Comparison of ENCODE assay signal across 8 cellular contexts in the genomic region with DNA sequence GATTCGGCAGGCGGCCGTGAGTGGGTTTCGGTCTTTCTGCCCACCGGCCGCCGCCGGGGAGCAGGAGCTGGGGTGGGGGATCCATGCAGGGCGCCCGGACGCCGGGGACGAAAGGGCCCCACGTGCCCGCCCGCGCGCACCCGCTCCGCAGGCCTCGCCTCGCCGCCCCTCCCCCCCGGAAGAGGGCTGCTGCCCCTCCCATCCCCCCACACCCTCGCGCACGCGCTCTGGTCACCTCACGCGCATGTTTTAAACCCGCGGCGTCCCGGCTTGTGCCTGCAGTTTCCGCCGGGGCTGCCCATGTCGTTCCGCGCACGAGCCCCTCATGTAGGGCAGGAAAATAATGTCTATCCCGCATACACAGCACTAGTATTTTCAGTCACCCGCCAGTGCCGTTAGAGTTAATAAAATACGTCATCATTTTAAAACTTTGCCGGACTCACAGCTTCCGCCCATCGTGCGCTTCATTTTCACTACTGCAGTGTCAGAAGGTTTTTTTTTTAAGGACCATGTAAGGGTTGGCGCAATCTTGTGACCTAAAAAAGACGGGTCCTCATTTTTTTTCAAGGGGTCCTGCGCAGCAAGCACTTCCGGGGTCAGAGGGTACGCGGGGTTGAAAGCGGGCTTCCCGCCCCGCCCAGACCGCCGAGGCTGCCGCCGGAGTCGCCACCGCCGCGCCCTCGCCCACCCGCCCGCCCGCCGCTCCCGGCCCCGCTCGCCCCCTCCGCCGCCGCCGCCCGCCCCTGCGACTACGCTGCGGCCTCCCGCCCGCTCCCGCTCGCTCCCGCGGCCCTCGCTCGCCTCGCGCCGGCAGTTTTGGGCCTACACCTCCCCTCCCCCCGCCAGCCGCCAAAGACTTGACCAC. TPM values are rescaled to one million over a fixed set of nuclear protein-coding genes. Genes with fewer than 3 reads are reported as not detected.
DNase-seq lines count a peak whose midpoint lies in the region; ATAC-seq and TF ChIP-seq lines count a peak whose summit lies in the region.

PCBP1 (plus strand) TSS at position 640 of the 865 bp plus-strand sequence. CDS start 267 bp downstream, outside the sequence.

- peak within 1 kb of the TSS; percentile 100 for H3K27ac ChIP-seq in OCI-LY1 (ENCODE audit: low read depth, low read length, poor library complexity, severe bottlenecking)
- H3K27ac ChIP-seq in mesendoderm (ENCODE audit: low read depth, low read length): peak within 1 kb of the TSS; percentile 99

- H4K8ac ChIP-seq in mesendoderm (ENCODE audit: low read depth, low read length): peak within 1 kb of the TSS; percentile 88

- H2AK5ac ChIP-seq in mesendoderm (ENCODE audit: low read length): peak within 1 kb of the TSS; percentile 67

- TF ChIP-seq CTCF in OCI-LY1 (IDR thresholded peaks at IDR 0.05; ENCODE audit: low read length): no peak

- H3K9me3 ChIP-seq in OCI-LY1 (ENCODE audit: low read length) (no peaks in the 10 kb centered on the region), endocrine pancreas (ENCODE audit: control insufficient read depth, low read length) (no peaks in the 10 kb centered on the region)

- no peaks in the 10 kb centered on the region for H3K27me3 ChIP-seq in OCI-LY1 (ENCODE audit: insufficient read depth, low read length)
- no peaks in the 10 kb centered on the region for H3K27me3 ChIP-seq in endocrine pancreas (ENCODE audit: control insufficient read depth, insufficient read depth, low read length)
- no peaks in the 10 kb centered on the region for H3K27me3 ChIP-seq in mesendoderm (ENCODE audit: insufficient read depth, low read length, poor library complexity)

- H4K20me1 ChIP-seq in OCI-LY1 (ENCODE audit: insufficient read depth, low read length): no peaks in the 10 kb centered on the region

- peak within 1 kb of the TSS; percentile 100 for H3K56ac ChIP-seq in mesendoderm (ENCODE audit: low read length)

- peaks cover 64% of the 10 kb centered on the region for H3K4me1 ChIP-seq in OCI-LY1 (ENCODE audit: insufficient read depth, low read length, severe bottlenecking)
- peaks cover 17% of the 10 kb centered on the region for H3K4me1 ChIP-seq in endocrine pancreas (ENCODE audit: control insufficient read depth, insufficient read depth, low read length)
- peaks cover 2% of the 10 kb centered on the region for H3K4me1 ChIP-seq in mesendoderm (ENCODE audit: control insufficient read depth, low read depth, low read length)

- peak; percentile 28 for ATAC-seq in GM21447 (IDR thresholded peaks at IDR 0.05; ENCODE audit: unreplicated experiment)

- peak within 1 kb of the TSS; percentile 99 for H4K5ac ChIP-seq in mesendoderm (ENCODE audit: low read length)

- no peak within 1 kb of the TSS for H2AFZ ChIP-seq in OCI-LY1 (ENCODE audit: low read length)

- H3K4ac ChIP-seq in mesendoderm (ENCODE audit: low read depth, low read length): peak within 1 kb of the TSS; percentile 99

- H3K79me1 ChIP-seq in mesendoderm (ENCODE audit: low read length): peaks cover 2% of the 10 kb centered on the region

- DNase-seq in COR-L47 (lab: John Stamatoyannopoulos, UW): peak; percentile 94
- peak; percentile 93 for DNase-seq in HuH-7.5 (ENCODE audit: low spot score)
- DNase-seq in activated CD8-positive, alpha-beta memory T cell treated with anti-CD3 and anti-CD28 coated beads, Interleukin-2, amount 50 U/mL, for 1 hour (ENCODE audit: extremely low read depth): peak; percentile 94
- DNase-seq in mesendoderm: peak; percentile 98
- DNase-seq in stimulated activated CD8-positive, alpha-beta memory T cell treated with anti-CD3 and anti-CD28 coated beads, Interleukin-12 subunit alpha, Interleukin-12 subunit beta, amount 100 ng/mL, for 24 hours (ENCODE audit: extremely low read depth): peak; percentile 93

- peak within 1 kb of the TSS; percentile 99 for H3K23ac ChIP-seq in mesendoderm (ENCODE audit: low read length)

- H3K9ac ChIP-seq in OCI-LY1 (ENCODE audit: low read length) (peak within 1 kb of the TSS; percentile 100), endocrine pancreas (ENCODE audit: control insufficient read depth, insufficient read depth, low read length) (peak within 1 kb of the TSS; percentile 100), mesendoderm (ENCODE audit: low read length) (peak within 1 kb of the TSS; percentile 99)

- H3F3A ChIP-seq in OCI-LY1 (ENCODE audit: insufficient read depth, low read length): peaks cover 14% of the 10 kb centered on the region; the same call in 1 of the 2 replicates

- H3K79me2 ChIP-seq in OCI-LY1 (ENCODE audit: insufficient read depth, low read length): peaks cover 19% of the 10 kb centered on the region
- peaks cover 15% of the 10 kb centered on the region for H3K79me2 ChIP-seq in mesendoderm (ENCODE audit: control insufficient read depth, insufficient read depth, low read length)

- peak within 1 kb of the TSS; percentile 95 for H2BK120ac ChIP-seq in mesendoderm (ENCODE audit: low read depth, low read length)

- H3K18ac ChIP-seq in mesendoderm (ENCODE audit: low read length): peak within 1 kb of the TSS; percentile 100

- H3K9me2 ChIP-seq in OCI-LY1 (ENCODE audit: low read depth, low read length): no peaks in the 10 kb centered on the region

- H3K4me2 ChIP-seq in OCI-LY1 (ENCODE audit: low read length) (peak within 1 kb of the TSS; percentile 94), mesendoderm (ENCODE audit: low read length) (peak within 1 kb of the TSS; percentile 94)

- no CpG with 5 or more reads among the region's 94 CpGs for WGBS in mesendoderm (ENCODE audit: extremely low coverage, insufficient coverage, low lambda C conversion rate)

- H2BK15ac ChIP-seq in mesendoderm (replicated peaks; ENCODE audit: low read depth): peak within 1 kb of the TSS; percentile 79

- H3K36me3 ChIP-seq in OCI-LY1 (ENCODE audit: insufficient read depth, low read length) (peaks cover 36% of the 10 kb centered on the region), endocrine pancreas (ENCODE audit: control insufficient read depth, insufficient read depth, low read length) (no peaks in the 10 kb centered on the region), mesendoderm (ENCODE audit: control insufficient read depth, insufficient read depth, low read length) (no peaks in the 10 kb centered on the region)

- peak within 1 kb of the TSS; percentile 99 for H2BK5ac ChIP-seq in mesendoderm (ENCODE audit: low read length)

- H3K4me3 ChIP-seq in OCI-LY1 (ENCODE audit: low read depth, low read length, poor library complexity, severe bottlenecking): peak within 1 kb of the TSS; percentile 98
- H3K4me3 ChIP-seq in endocrine pancreas (ENCODE audit: control insufficient read depth, insufficient read depth, low read length): peak within 1 kb of the TSS; percentile 93
- H3K4me3 ChIP-seq in mesendoderm (ENCODE audit: low read length): peak within 1 kb of the TSS; percentile 97

RNA-seq across cellular contexts. Expression of gene PCBP1, which starts in this region (rescaled TPM):
- polyA plus RNA-seq in mesendoderm (2013, experiment 1 of 2): 485 TPM
- 516 TPM for polyA plus RNA-seq in mesendoderm (2013, experiment 2 of 2)

Comparison
In these comparisons a context has a peak if more than half of its experiments do, and no peak if none do; other contexts are left out.
1. Peak in every context shown above with its lines: DNase-seq, ATAC-seq, H3K4me3 ChIP-seq and H3K27ac ChIP-seq.